In the genomic region with DNA sequence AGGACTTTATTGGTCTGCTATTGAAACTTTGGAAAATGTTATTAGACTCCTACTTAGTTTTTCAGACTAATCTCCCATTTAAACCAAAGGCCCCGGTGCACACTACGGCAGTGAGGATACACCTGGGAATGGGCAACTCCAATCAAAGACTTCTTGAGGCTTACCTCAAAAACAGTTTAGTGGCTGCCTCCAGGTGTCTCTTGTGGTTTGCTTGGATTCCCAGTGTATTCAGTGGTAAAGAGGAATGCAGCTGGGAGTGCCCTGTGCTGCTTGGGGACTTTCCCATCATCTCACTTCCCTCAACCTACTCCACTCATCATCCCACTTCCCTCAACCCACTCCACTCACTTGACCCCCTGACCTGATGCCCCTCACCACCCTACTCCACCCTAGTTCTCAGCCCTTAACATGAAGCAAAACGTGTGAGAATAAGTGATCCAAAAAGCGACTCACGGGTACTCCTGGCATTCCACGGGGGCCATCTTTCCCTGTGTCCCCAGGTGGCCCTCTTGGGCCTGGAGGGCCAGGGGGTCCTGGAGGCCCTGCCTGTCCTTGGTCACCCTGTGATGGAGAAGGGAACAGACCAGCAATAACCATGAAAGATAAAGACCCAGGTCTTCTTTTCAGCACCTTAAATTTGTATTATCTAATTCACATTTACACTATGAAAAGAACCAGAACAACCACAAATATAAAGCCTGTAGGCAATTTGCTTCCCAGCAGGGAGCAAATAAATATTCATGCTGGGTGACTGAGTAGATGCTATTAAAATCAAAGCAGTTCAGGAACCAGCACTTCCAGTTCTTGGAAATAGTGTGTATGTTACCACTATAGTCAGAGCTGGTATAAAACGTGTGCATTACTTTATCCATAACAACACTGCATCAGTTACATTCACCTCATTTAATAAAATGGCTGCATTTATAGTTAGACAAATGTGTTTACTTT, we compare ENCODE assay signal across 20 cellular contexts.
DNase-seq lines count a peak whose midpoint lies in the region; ATAC-seq, FAIRE-seq and TF ChIP-seq lines count a peak whose summit lies in the region.
"Had no signal": no experiment of that assay in that cellular context is flagged by ENCODE, and none has a peak within 500 bp of the region (broad histone marks: within the 10 kb centered on the region; RNA-seq: fewer than 3 reads in every experiment).

No MANE protein-coding gene starts in this region.

- no peaks in the 10 kb centered on the region for H4K20me1 ChIP-seq in KMS-11 (ENCODE audit: insufficient read depth)
- H4K20me1 ChIP-seq in keratinocyte (ENCODE audit: control insufficient read depth, extremely low read depth, insufficient read depth, low read length): peaks cover 3% of the 10 kb centered on the region

- no peak for TF ChIP-seq CTCF in KMS-11 (conservative IDR thresholded peaks at IDR 0.05; ENCODE audit: low read depth, low read length)
- TF ChIP-seq CTCF in keratinocyte (optimal IDR thresholded peaks at IDR 0.05 in 1 of 3, IDR thresholded peaks at IDR 0.05 in 1 of 3, conservative IDR thresholded peaks at IDR 0.05 in 1 of 3; ENCODE audit: extremely low read depth in 1 of 3, insufficient read depth in 2 of 3, low read length in 3 of 3): peak in 1 of 3 experiments; percentile 25

- H3K4me3 ChIP-seq in KMS-11 (IDR thresholded peaks at IDR 0.05; ENCODE audit: insufficient read depth, low read depth, low read length) (no peak overlapping the region), keratinocyte (ENCODE audit: control insufficient read depth in 2 of 3, extremely low read depth in 1 of 3, insufficient read depth in 2 of 3, low read depth in 1 of 3, low read length in 3 of 3) (no peak overlapping the region)
- H3K4me3 ChIP-seq: GM12878, lung, Peyer's patch, skin epidermis, suprapubic skin had no signal

- dilution Hi-C loops in keratinocyte (cut with MboI; ENCODE audit: extremely low pct_ligation_motif_present, low sequenced_read_pairs): no loop called here

- no peaks in the 10 kb centered on the region for H3K79me2 ChIP-seq in KMS-11 (ENCODE audit: insufficient read depth, low read depth)
- no peaks in the 10 kb centered on the region for H3K79me2 ChIP-seq in keratinocyte (ENCODE audit: control insufficient read depth, insufficient read depth, low read length)

- H2AFZ ChIP-seq in KMS-11 (ENCODE audit: low read depth) (no peak overlapping the region), keratinocyte (ENCODE audit: control insufficient read depth, low read length) (no peak overlapping the region)

- no peaks in the 10 kb centered on the region for H3K27me3 ChIP-seq in KMS-11 (ENCODE audit: insufficient read depth, low read depth)
- H3K27me3 ChIP-seq in keratinocyte (ENCODE audit: control insufficient read depth, extremely low read depth, insufficient read depth, low read length): peaks cover 26% of the 10 kb centered on the region
- H3K27me3 ChIP-seq: Peyer's patch, suprapubic skin had no signal

- H3K4me1 ChIP-seq in KMS-11 (ENCODE audit: low read depth, poor library complexity, severe bottlenecking) (peaks cover 35% of the 10 kb centered on the region), keratinocyte (ENCODE audit: control insufficient read depth, extremely low read depth, insufficient read depth, low read length) (peaks cover 3% of the 10 kb centered on the region)
- H3K4me1 ChIP-seq: Peyer's patch, suprapubic skin had no signal

- H3K9me3 ChIP-seq in keratinocyte (ENCODE audit: control insufficient read depth, low read depth, low read length): no peaks in the 10 kb centered on the region
- H3K9me3 ChIP-seq: Peyer's patch, suprapubic skin had no signal

- DNase-seq in Daoy (ENCODE audit: low read depth) (peak; percentile 44), SW480 (ENCODE audit: low spot score) (peak; percentile 72), keratinocyte (ENCODE audit: low read depth, low spot score) (peak; percentile 25), DMS79 (lab: John Stamatoyannopoulos, UW) (no peak), Kasumi-1 (lab: John Stamatoyannopoulos, UW) (no peak)
- DNase-seq in stimulated activated CD4-positive, alpha-beta T cell treated with anti-CD3 and anti-CD28 coated beads, Interleukin-4, amount 100 ng/mL, for 4 hours: no peak
- DNase-seq: activated CD4-positive, alpha-beta T cell treated with anti-CD3 and anti-CD28 coated beads, Interleukin-2, amount 50 U/mL, for 4 hours; activated naive CD4-positive, alpha-beta T cell treated with anti-CD3 and anti-CD28 coated beads for 36 hours; aorta; foreskin fibroblast; Karpas-422; naive B cell; NCI-H1694; Peyer's patch had no signal

- no peak overlapping the region for H3K9ac ChIP-seq in KMS-11
- H3K9ac ChIP-seq in keratinocyte (ENCODE audit: control insufficient read depth, extremely low read depth, insufficient read depth, low read length): no peak overlapping the region

- peak; percentile 84 for FAIRE-seq in keratinocyte (lab: Jason Lieb, UNC)
- FAIRE-seq: GM12878 had no signal

- no peaks in the 10 kb centered on the region for H3K36me3 ChIP-seq in KMS-11 (ENCODE audit: insufficient read depth)
- no peaks in the 10 kb centered on the region for H3K36me3 ChIP-seq in keratinocyte (ENCODE audit: control insufficient read depth in 2 of 2, extremely low read depth in 1 of 2, insufficient read depth in 2 of 2, low read length in 2 of 2)
- H3K36me3 ChIP-seq: Peyer's patch, suprapubic skin had no signal

- no peak for ATAC-seq in HG03045 (IDR thresholded peaks at IDR 0.05; ENCODE audit: unreplicated experiment)
- ATAC-seq: GM12878 had no signal

- peak overlapping the region; percentile 56; the same call in 1 of the 2 replicates for H3K4me2 ChIP-seq in KMS-11
- H3K4me2 ChIP-seq in keratinocyte (ENCODE audit: control insufficient read depth, extremely low read depth, insufficient read depth, low read depth, low read length): no peak overlapping the region

- H3K9me1 ChIP-seq in keratinocyte (ENCODE audit: control insufficient read depth, extremely low read depth, insufficient read depth, low read length): no peaks in the 10 kb centered on the region

- no peak overlapping the region for H3K27ac ChIP-seq in KMS-11
- H3K27ac ChIP-seq in keratinocyte (ENCODE audit: control insufficient read depth, insufficient read depth, low read length): no peak overlapping the region
- H3K27ac ChIP-seq: Peyer's patch, skin epidermis, suprapubic skin had no signal

Comparison
In these comparisons a context has a peak if more than half of its experiments do, and no peak if none do; other contexts are left out.
1. DNase-seq: peak in Daoy (single experiment), SW480 (single experiment) and keratinocyte (single experiment); none in stimulated activated CD4-positive, alpha-beta T cell treated with anti-CD3 and anti-CD28 coated beads, Interleukin-4, amount 100 ng/mL, for 4 hours (0 of 2), DMS79 (single experiment) and Kasumi-1 (0 of 2).